19 cellular contexts compared by ENCODE assay signal in genomic region chr20:15560936-15561531, GRCh38.
A peak's percentile ranks its signal among the peaks of the same experiment; 100 is the strongest.
DNase-seq lines count a peak whose midpoint lies in the region; ATAC-seq, FAIRE-seq and TF ChIP-seq lines count a peak whose summit lies in the region.
"Had no signal": no experiment of that assay in that cellular context is flagged by ENCODE, and none has a peak within 500 bp of the region (broad histone marks: within the 10 kb centered on the region; RNA-seq: fewer than 3 reads in every experiment).

No MANE protein-coding gene starts in this region.

- H3K27me3 ChIP-seq in H9 (ENCODE audit: insufficient read depth, low read length) (no peaks in the 10 kb centered on the region), layer of hippocampus (ENCODE audit: control insufficient read depth, insufficient read depth, low read length) (no peaks in the 10 kb centered on the region), sigmoid colon (no peaks in the 10 kb centered on the region)
- H3K27me3 ChIP-seq: suprapubic skin had no signal

- no peak overlapping the region for H2BK20ac ChIP-seq in H9 (ENCODE audit: low read depth, low read length, poor library complexity, severe bottlenecking)

- no peak overlapping the region for H2BK5ac ChIP-seq in H9 (ENCODE audit: insufficient read length, low read length)

- FAIRE-seq in HTR-8/SVneo (lab: Jason Lieb, UNC): no peak

- H3K9me3 ChIP-seq in H9 (ENCODE audit: control insufficient read depth, low read depth, low read length) (no peaks in the 10 kb centered on the region), sigmoid colon (no peaks in the 10 kb centered on the region)
- H3K9me3 ChIP-seq: prostate gland, suprapubic skin had no signal

- no peak overlapping the region for H3K56ac ChIP-seq in H9 (ENCODE audit: insufficient read length, low read depth, low read length)

- no peak overlapping the region for H3K4me3 ChIP-seq in sigmoid colon
- H3K4me3 ChIP-seq: prostate gland, suprapubic skin had no signal

- no peak overlapping the region for H3K23ac ChIP-seq in H9 (ENCODE audit: insufficient read length, low read depth, low read length)

- H3K4me1 Mint-ChIP-seq in H9: peaks cover 44 to 51% of the 10 kb centered on the region in 2 experiments
- H3K4me1 Mint-ChIP-seq: activated naive CD8-positive, alpha-beta T cell treated with anti-CD3 and anti-CD28 coated beads for 36 hours had no signal

- intact Hi-C loops in sigmoid colon (cut with DNase I): no loop called here

- no peak overlapping the region for H4K5ac ChIP-seq in H9 (ENCODE audit: insufficient read length, low read depth, low read length)

- H3K23me2 ChIP-seq in H9 (ENCODE audit: insufficient read length, low read depth, low read length, poor library complexity, severe bottlenecking): no peaks in the 10 kb centered on the region

- H3K9ac ChIP-seq in H9 (ENCODE audit: extremely low read depth, insufficient read length, low read length): no peak overlapping the region

- DNase-seq in H9 (no peak), sigmoid colon (no peak), glomerular visceral epithelial cell (ENCODE audit: extremely low spot score) (no peak), HTR-8/SVneo (ENCODE audit: insufficient read length, low spot score) (no peak), NCI-H2171 (lab: John Stamatoyannopoulos, UW) (no peak)
- DNase-seq: ACHN; activated B cell treated with CpG ODN at 0.5 μM for 24 hours; activated CD4-positive, alpha-beta T cell treated with anti-CD3 and anti-CD28 coated beads, Interleukin-2, amount 50 U/mL, for 48 hours; activated naive CD8-positive, alpha-beta T cell treated with anti-CD3 and anti-CD28 coated beads for 36 hours; cerebellar nuclear complex; DMS79 treated with DMSO at 0.1 percent for 48 hours; NCI-H2029; NCI-H345; T1000 had no signal

- H3K27me3 Mint-ChIP-seq in H9 (ENCODE audit: low read depth): peaks cover 7% of the 10 kb centered on the region
- H3K27me3 Mint-ChIP-seq: activated naive CD8-positive, alpha-beta T cell treated with anti-CD3 and anti-CD28 coated beads for 36 hours had no signal

- TF ChIP-seq CTCF in H9 (conservative IDR thresholded peaks at IDR 0.05) (no peak), sigmoid colon (IDR thresholded peaks at IDR 0.05) (no peak)

- no peak overlapping the region for H2BK15ac ChIP-seq in H9 (ENCODE audit: low read depth, low read length)

- ATAC-seq in HG03108 (IDR thresholded peaks at IDR 0.05; ENCODE audit: unreplicated experiment): no peak

- no peak for TF ChIP-seq EP300 in sigmoid colon (IDR thresholded peaks at IDR 0.05)

- no peak overlapping the region for H3T11ph ChIP-seq in H9 (ENCODE audit: low read length)

- H3K4me1 ChIP-seq in H9 (ENCODE audit: insufficient read depth, low read length) (peaks cover 6% of the 10 kb centered on the region; the same call in 1 of the 2 replicates), sigmoid colon (peaks cover 0 to 50% (median 27%) of the 10 kb centered on the region in 4 donors)
- H3K4me1 ChIP-seq: prostate gland, suprapubic skin had no signal

- H3K4me2 ChIP-seq in H9 (ENCODE audit: insufficient read depth, insufficient read length, low read length): no peak overlapping the region

- H3K18ac ChIP-seq in H9 (ENCODE audit: insufficient read length, low read depth, low read length): no peak overlapping the region

- H3K4me3 Mint-ChIP-seq in H9: peak overlapping the region in 1 of 2 experiments; percentile 10; a peak in 1 of 5 replicates
- H3K4me3 Mint-ChIP-seq: activated B cell treated with CpG ODN at 0.5 μM for 24 hours; activated naive CD8-positive, alpha-beta T cell treated with anti-CD3 and anti-CD28 coated beads for 36 hours had no signal

- no peak overlapping the region for H4K8ac ChIP-seq in H9 (replicated peaks; ENCODE audit: insufficient read length, low read depth, low read length)

- WGBS in H9 (ENCODE audit: extremely low coverage, insufficient read length, low lambda C conversion rate): no CpG with 5 or more reads among the region's 3 CpGs
- 91 to 93% methylated on average over 3 of the region's 3 CpGs for WGBS in sigmoid colon, 2 donors

- no peak overlapping the region for H2AFZ ChIP-seq in H9 (ENCODE audit: low read length)

- TF ChIP-seq POLR2A in sigmoid colon (IDR thresholded peaks at IDR 0.05): no peak

- H3K36me3 ChIP-seq in sigmoid colon: no peaks in the 10 kb centered on the region
- H3K36me3 ChIP-seq: prostate gland, suprapubic skin had no signal

- H2AK5ac ChIP-seq in H9 (ENCODE audit: insufficient read length, low read length): no peak overlapping the region

- peaks cover 0 to 21% (median 9%) of the 10 kb centered on the region in 3 experiments; a peak in 5 of 7 replicates for H3K36me3 Mint-ChIP-seq in H9 (ENCODE audit: insufficient read depth in 1 of 3, low read depth in 3 of 3)
- H3K36me3 Mint-ChIP-seq: activated naive CD8-positive, alpha-beta T cell treated with anti-CD3 and anti-CD28 coated beads for 36 hours had no signal

- H3K9me3 Mint-ChIP-seq in H9: peaks cover 5 to 9% of the 10 kb centered on the region in 2 experiments; a peak in 4 of 5 replicates
- H3K9me3 Mint-ChIP-seq: activated B cell treated with CpG ODN at 0.5 μM for 24 hours had no signal

- no peaks in the 10 kb centered on the region for H4K20me1 ChIP-seq in H9 (ENCODE audit: control insufficient read depth, insufficient read depth, insufficient read length)

- no peak overlapping the region for H3K27ac ChIP-seq in H9 (ENCODE audit: insufficient read length, low read depth, low read length)
- peak overlapping the region; percentile 85 for H3K27ac ChIP-seq in angular gyrus (ENCODE audit: low read depth, low read length)
- peak overlapping the region; percentile 62 for H3K27ac ChIP-seq in layer of hippocampus (ENCODE audit: low read depth, low read length)
- peak overlapping the region in 3 of 4 donors; percentile 60 to 72 (median 71) for H3K27ac ChIP-seq in sigmoid colon
- H3K27ac ChIP-seq: prostate gland, suprapubic skin had no signal

- H2BK120ac ChIP-seq in H9 (ENCODE audit: low read depth, low read length, poor library complexity, severe bottlenecking): no peak overlapping the region

- no peak overlapping the region for H3K4ac ChIP-seq in H9 (ENCODE audit: low read depth, low read length)

- H4K91ac ChIP-seq in H9 (ENCODE audit: insufficient read length, low read depth, low read length): no peak overlapping the region

- peak overlapping the region; percentile 30 to 92 (median 80); a peak in 6 of 7 replicates for H3K27ac Mint-ChIP-seq in H9
- H3K27ac Mint-ChIP-seq: activated B cell treated with CpG ODN at 0.5 μM for 24 hours; activated naive CD8-positive, alpha-beta T cell treated with anti-CD3 and anti-CD28 coated beads for 36 hours had no signal

- H3K79me1 ChIP-seq in H9 (ENCODE audit: insufficient read depth, low read depth, low read length, poor library complexity, severe bottlenecking): no peaks in the 10 kb centered on the region

- H3K14ac ChIP-seq in H9 (ENCODE audit: insufficient read depth, low read length): no peak overlapping the region

- H2BK12ac ChIP-seq in H9 (ENCODE audit: insufficient read length, low read depth, low read length): no peak overlapping the region

- H3K79me2 ChIP-seq in H9 (ENCODE audit: insufficient read depth, low read length): no peaks in the 10 kb centered on the region
